ENCODE assay signal across 27 cellular contexts in genomic region chr4:8322794-8323704, GRCh38. TPM values are rescaled to one million over a fixed set of nuclear protein-coding genes. Genes with fewer than 3 reads are reported as not detected.
A peak's percentile ranks its signal among the peaks of the same experiment; 100 is the strongest.
DNase-seq lines count a peak whose midpoint lies in the region; ATAC-seq and TF ChIP-seq lines count a peak whose summit lies in the region.
"Had no signal": no experiment of that assay in that cellular context is flagged by ENCODE, and none has a peak within 500 bp of the region (broad histone marks: within the 10 kb centered on the region; RNA-seq: fewer than 3 reads in every experiment).

No MANE protein-coding gene starts in this region.

- no peak overlapping the region for H3K4me3 Mint-ChIP-seq in chondrocyte (ENCODE audit: unreplicated experiment)
- no peak overlapping the region for H3K4me3 Mint-ChIP-seq in natural killer cell treated with Interleukin-12 subunit alpha and Interleukin-12 subunit beta and Interleukin-15 and Interleukin-18, amount 100 ng/mL, for 72 hours
- no peak overlapping the region for H3K4me3 Mint-ChIP-seq in activated CD8-positive, alpha-beta T cell treated with anti-CD3 and anti-CD28 coated beads, Interleukin-2, amount 10 ng/mL, durations not matched to agents 7 days and 5 days
- H3K4me3 Mint-ChIP-seq in Caco-2 (ENCODE audit: unreplicated experiment): no peak overlapping the region
- H3K4me3 Mint-ChIP-seq: activated naive CD8-positive, alpha-beta T cell treated with anti-CD3 and anti-CD28 coated beads for 36 hours; CD8-positive, alpha-beta T cell; stimulated activated naive B cell treated with anti-CD40 and anti-IgM and Interleukin-4, amounts not matched to agents 10 μg/mL and 1 μg/mL and 100 μg/mL, for 72 hours had no signal

- no peaks in the 10 kb centered on the region for H3K36me3 ChIP-seq in vagina
- no peaks in the 10 kb centered on the region for H3K36me3 ChIP-seq in Caco-2 (ENCODE audit: control insufficient read depth, insufficient read depth, low read length)
- H3K36me3 ChIP-seq: SJCRH30, suprapubic skin, upper lobe of right lung had no signal

- H3K4me1 ChIP-seq in vagina: peaks cover 12% of the 10 kb centered on the region
- H3K4me1 ChIP-seq in Caco-2: no peaks in the 10 kb centered on the region
- H3K4me1 ChIP-seq: SJCRH30 had no signal

- H3K9me3 Mint-ChIP-seq in chondrocyte (ENCODE audit: low read depth): peaks cover 14% of the 10 kb centered on the region
- no peaks in the 10 kb centered on the region for H3K9me3 Mint-ChIP-seq in natural killer cell treated with Interleukin-12 subunit alpha and Interleukin-12 subunit beta and Interleukin-15 and Interleukin-18, amount 100 ng/mL, for 72 hours
- H3K9me3 Mint-ChIP-seq in activated CD8-positive, alpha-beta T cell treated with anti-CD3 and anti-CD28 coated beads, Interleukin-2, amount 10 ng/mL, durations not matched to agents 7 days and 5 days (ENCODE audit: insufficient read depth): no peaks in the 10 kb centered on the region
- H3K9me3 Mint-ChIP-seq in Caco-2 (ENCODE audit: unreplicated experiment): peaks cover 9% of the 10 kb centered on the region
- H3K9me3 Mint-ChIP-seq: activated naive CD8-positive, alpha-beta T cell treated with anti-CD3 and anti-CD28 coated beads for 36 hours; CD8-positive, alpha-beta T cell had no signal

- H3K27me3 ChIP-seq in vagina: no peaks in the 10 kb centered on the region
- no peaks in the 10 kb centered on the region for H3K27me3 ChIP-seq in Caco-2 (replicated peaks; ENCODE audit: control insufficient read depth, insufficient read depth, low read length)
- H3K27me3 ChIP-seq: SJCRH30, suprapubic skin, upper lobe of right lung had no signal

- H3K4me1 Mint-ChIP-seq in chondrocyte (ENCODE audit: low read depth): no peaks in the 10 kb centered on the region
- no peaks in the 10 kb centered on the region for H3K4me1 Mint-ChIP-seq in natural killer cell treated with Interleukin-12 subunit alpha and Interleukin-12 subunit beta and Interleukin-15 and Interleukin-18, amount 100 ng/mL, for 72 hours (ENCODE audit: low read depth in 2 of 2)
- no peaks in the 10 kb centered on the region for H3K4me1 Mint-ChIP-seq in activated CD8-positive, alpha-beta T cell treated with anti-CD3 and anti-CD28 coated beads, Interleukin-2, amount 10 ng/mL, durations not matched to agents 7 days and 5 days (ENCODE audit: low read depth)
- no peaks in the 10 kb centered on the region for H3K4me1 Mint-ChIP-seq in Caco-2 (ENCODE audit: low read depth, unreplicated experiment)
- H3K4me1 Mint-ChIP-seq: activated naive CD8-positive, alpha-beta T cell treated with anti-CD3 and anti-CD28 coated beads for 36 hours; stimulated activated naive B cell treated with anti-CD40 and anti-IgM and Interleukin-4, amounts not matched to agents 10 μg/mL and 1 μg/mL and 100 μg/mL, for 72 hours had no signal

- H3K27ac ChIP-seq in vagina: no peak overlapping the region
- H3K27ac ChIP-seq: psoas muscle, SJCRH30, suprapubic skin, upper lobe of right lung, VCaP had no signal

- H3K9me3 ChIP-seq in vagina (no peaks in the 10 kb centered on the region), Caco-2 (peaks cover 9% of the 10 kb centered on the region; the same call in 1 of the 2 replicates)
- H3K9me3 ChIP-seq: suprapubic skin had no signal

- DNase-seq in activated effector memory CD4-positive, alpha-beta T cell treated with anti-CD3 and anti-CD28 coated beads, Interleukin-2, amount 50 U/mL, for 16 hours: peak; percentile 43
- DNase-seq in activated effector memory CD4-positive, alpha-beta T cell treated with Interleukin-2 at 50 U/mL for 16 hours: no peak
- peak; percentile 51 for DNase-seq in chondrocyte (ENCODE audit: low spot score)
- peak; percentile 54 for DNase-seq in natural killer cell treated with Interleukin-12 subunit alpha and Interleukin-12 subunit beta and Interleukin-15 and Interleukin-18, amount 100 ng/mL, for 72 hours (ENCODE audit: low spot score)
- peak; percentile 74 to 79 for DNase-seq in vagina (ENCODE audit: extremely low spot score in 2 of 2)
- DNase-seq in activated CD8-positive, alpha-beta T cell treated with anti-CD3 and anti-CD28 coated beads, Interleukin-2, amount 10 ng/mL, durations not matched to agents 7 days and 5 days: no peak
- DNase-seq in activated naive CD4-positive, alpha-beta T cell treated with anti-CD3 and anti-CD28 coated beads, Interleukin-2, amount 50 U/mL, for 16 hours: no peak
- DNase-seq in Caco-2: no peak
- DNase-seq: activated CD4-positive, alpha-beta T cell treated with anti-CD3 and anti-CD28 coated beads for 4 hours; activated naive CD8-positive, alpha-beta T cell treated with anti-CD3 and anti-CD28 coated beads for 36 hours; anterior cingulate cortex; effector CD4-positive, alpha-beta T cell; hypothalamus; left colon; NCI-H1092; NCI-H1694 treated with DMSO at 0.1 percent for 48 hours; NCI-H446; nucleus accumbens; SJCRH30; stimulated activated naive B cell treated with anti-CD40 and anti-IgM and Interleukin-4, amounts not matched to agents 10 μg/mL and 1 μg/mL and 100 μg/mL, for 72 hours; T1000 had no signal

- no peak for TF ChIP-seq POLR2A in vagina (IDR thresholded peaks at IDR 0.05)

- H3K36me3 Mint-ChIP-seq in chondrocyte (ENCODE audit: low read depth) (no peaks in the 10 kb centered on the region), Caco-2 (ENCODE audit: insufficient read depth, unreplicated experiment) (no peaks in the 10 kb centered on the region)
- H3K36me3 Mint-ChIP-seq in natural killer cell treated with Interleukin-12 subunit alpha and Interleukin-12 subunit beta and Interleukin-15 and Interleukin-18, amount 100 ng/mL, for 72 hours: no peaks in the 10 kb centered on the region
- no peaks in the 10 kb centered on the region for H3K36me3 Mint-ChIP-seq in activated CD8-positive, alpha-beta T cell treated with anti-CD3 and anti-CD28 coated beads, Interleukin-2, amount 10 ng/mL, durations not matched to agents 7 days and 5 days (ENCODE audit: low read depth)
- H3K36me3 Mint-ChIP-seq: activated naive CD8-positive, alpha-beta T cell treated with anti-CD3 and anti-CD28 coated beads for 36 hours; CD8-positive, alpha-beta T cell; stimulated activated naive B cell treated with anti-CD40 and anti-IgM and Interleukin-4, amounts not matched to agents 10 μg/mL and 1 μg/mL and 100 μg/mL, for 72 hours had no signal

- intact Hi-C loops in vagina (cut with DNase I): no loop called here
- intact Hi-C loops in Caco-2 (cut with micrococcal nuclease; ENCODE audit: unreplicated experiment): no loop called here

- no peak overlapping the region for H3K27ac Mint-ChIP-seq in chondrocyte (ENCODE audit: unreplicated experiment)
- no peak overlapping the region for H3K27ac Mint-ChIP-seq in natural killer cell treated with Interleukin-12 subunit alpha and Interleukin-12 subunit beta and Interleukin-15 and Interleukin-18, amount 100 ng/mL, for 72 hours
- no peak overlapping the region for H3K27ac Mint-ChIP-seq in activated CD8-positive, alpha-beta T cell treated with anti-CD3 and anti-CD28 coated beads, Interleukin-2, amount 10 ng/mL, durations not matched to agents 7 days and 5 days
- no peak overlapping the region for H3K27ac Mint-ChIP-seq in Caco-2 (ENCODE audit: unreplicated experiment)
- H3K27ac Mint-ChIP-seq: activated naive CD8-positive, alpha-beta T cell treated with anti-CD3 and anti-CD28 coated beads for 36 hours; CD8-positive, alpha-beta T cell; stimulated activated naive B cell treated with anti-CD40 and anti-IgM and Interleukin-4, amounts not matched to agents 10 μg/mL and 1 μg/mL and 100 μg/mL, for 72 hours had no signal

- BruUV-seq in Caco-2 (replicated peaks; lab: Mats Ljungman, UMichigan): no TSS peak

- H3K4me3 ChIP-seq in vagina (no peak overlapping the region), Caco-2 (ENCODE audit: low read depth, low read length) (no peak overlapping the region)
- H3K4me3 ChIP-seq: K562, psoas muscle, SJCRH30, suprapubic skin, upper lobe of right lung had no signal

- TF ChIP-seq CTCF in chondrocyte (IDR thresholded peaks at IDR 0.05): no peak
- TF ChIP-seq CTCF in vagina (IDR thresholded peaks at IDR 0.05): no peak
- no peak for TF ChIP-seq CTCF in Caco-2 (IDR thresholded peaks at IDR 0.05; ENCODE audit: insufficient read depth in 1 of 2, low read depth in 1 of 2, low read length in 1 of 2, severe bottlenecking in 1 of 2, unreplicated experiment in 1 of 2)

- peaks cover 1% of the 10 kb centered on the region for H3K27me3 Mint-ChIP-seq in chondrocyte (ENCODE audit: low read depth)
- no peaks in the 10 kb centered on the region for H3K27me3 Mint-ChIP-seq in natural killer cell treated with Interleukin-12 subunit alpha and Interleukin-12 subunit beta and Interleukin-15 and Interleukin-18, amount 100 ng/mL, for 72 hours
- no peaks in the 10 kb centered on the region for H3K27me3 Mint-ChIP-seq in activated CD8-positive, alpha-beta T cell treated with anti-CD3 and anti-CD28 coated beads, Interleukin-2, amount 10 ng/mL, durations not matched to agents 7 days and 5 days (ENCODE audit: low read depth)
- H3K27me3 Mint-ChIP-seq in Caco-2 (ENCODE audit: insufficient read depth, unreplicated experiment): no peaks in the 10 kb centered on the region
- H3K27me3 Mint-ChIP-seq: activated naive CD8-positive, alpha-beta T cell treated with anti-CD3 and anti-CD28 coated beads for 36 hours; stimulated activated naive B cell treated with anti-CD40 and anti-IgM and Interleukin-4, amounts not matched to agents 10 μg/mL and 1 μg/mL and 100 μg/mL, for 72 hours had no signal

- no peak for ATAC-seq in natural killer cell treated with Interleukin-12 subunit alpha and Interleukin-12 subunit beta and Interleukin-15 and Interleukin-18, amount 100 ng/mL, for 72 hours
- ATAC-seq in activated CD8-positive, alpha-beta T cell treated with anti-CD3 and anti-CD28 coated beads, Interleukin-2, amount 10 ng/mL, durations not matched to agents 7 days and 5 days: no peak
- ATAC-seq: CD8-positive, alpha-beta T cell; K562; left colon; psoas muscle; stimulated activated naive B cell treated with anti-CD40 and anti-IgM and Interleukin-4, amounts not matched to agents 10 μg/mL and 1 μg/mL and 100 μg/mL, for 72 hours had no signal

- POLR2A ChIA-PET in activated CD8-positive, alpha-beta T cell treated with anti-CD3 and anti-CD28 coated beads, Interleukin-2, amount 10 ng/mL, durations not matched to agents 7 days and 5 days (lab: Charles Lee): no interaction called here
- POLR2A ChIA-PET in Caco-2 (lab: Charles Lee): no interaction called here

- CTCF ChIA-PET in activated CD8-positive, alpha-beta T cell treated with anti-CD3 and anti-CD28 coated beads, Interleukin-2, amount 10 ng/mL, durations not matched to agents 7 days and 5 days (lab: Charles Lee): no interaction called here
- CTCF ChIA-PET in Caco-2 (lab: Charles Lee): no interaction called here

RNA-seq across cellular contexts. Expression of gene HTRA3, which starts 53.5 kb away (rescaled TPM):
- total RNA-seq in chondrocyte (0.68 to 4.8 TPM (median 3.5 TPM) in 3 replicates), vagina (33.1 TPM), Caco-2 (2022) (0.63 and 0.66 TPM in 2 replicates)
- total RNA-seq in natural killer cell treated with Interleukin-12 subunit alpha and Interleukin-12 subunit beta and Interleukin-15 and Interleukin-18, amount 100 ng/mL, for 72 hours: not detected
- total RNA-seq in activated CD8-positive, alpha-beta T cell treated with anti-CD3 and anti-CD28 coated beads, Interleukin-2, amount 10 ng/mL, durations not matched to agents 7 days and 5 days: not detected
- total RNA-seq: activated naive CD8-positive, alpha-beta T cell treated with anti-CD3 and anti-CD28 coated beads for 36 hours; CD8-positive, alpha-beta T cell; K562 had no signal

Comparison
In these comparisons a context has a peak if more than half of its experiments do, and no peak if none do; other contexts are left out.
1. DNase-seq: peak in activated effector memory CD4-positive, alpha-beta T cell treated with anti-CD3 and anti-CD28 coated beads, Interleukin-2, amount 50 U/mL, for 16 hours (single experiment), chondrocyte (single experiment), natural killer cell treated with Interleukin-12 subunit alpha and Interleukin-12 subunit beta and Interleukin-15 and Interleukin-18, amount 100 ng/mL, for 72 hours (single experiment) and vagina (2 of 2); none in activated effector memory CD4-positive, alpha-beta T cell treated with Interleukin-2 at 50 U/mL for 16 hours (single experiment), activated CD8-positive, alpha-beta T cell treated with anti-CD3 and anti-CD28 coated beads, Interleukin-2, amount 10 ng/mL, durations not matched to agents 7 days and 5 days (single experiment), activated naive CD4-positive, alpha-beta T cell treated with anti-CD3 and anti-CD28 coated beads, Interleukin-2, amount 50 U/mL, for 16 hours (single experiment) and Caco-2 (0 of 2).